In the genomic region with DNA sequence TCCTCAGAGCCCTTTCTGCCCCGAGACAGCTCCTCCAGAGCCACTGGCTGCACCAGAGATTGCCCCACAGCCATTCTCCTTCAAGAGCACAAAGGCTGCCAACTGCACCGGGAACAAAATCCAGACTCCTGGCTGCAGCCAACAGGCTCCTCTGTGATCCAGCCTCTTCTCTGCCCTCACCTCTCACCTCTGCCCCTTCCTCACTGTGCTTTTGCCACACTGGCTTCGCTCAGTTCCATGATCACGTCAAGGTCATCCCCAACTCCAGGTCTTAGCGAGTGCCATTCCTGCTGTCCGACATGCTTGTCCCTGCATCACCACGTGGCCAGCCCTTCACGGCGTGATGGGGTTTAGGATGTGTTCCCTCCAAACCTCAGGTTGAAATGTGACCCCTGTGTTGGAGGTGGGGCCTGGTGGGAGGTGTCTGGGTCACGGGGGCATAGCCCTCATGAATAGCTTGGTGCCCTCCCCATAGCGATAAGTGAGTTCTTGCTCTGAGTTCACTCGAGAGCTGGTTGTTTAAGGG, we compare ENCODE assay signal across 19 cellular contexts.
DNase-seq lines count a peak whose midpoint lies in the region; ATAC-seq, FAIRE-seq and TF ChIP-seq lines count a peak whose summit lies in the region.
"Had no signal": no experiment of that assay in that cellular context is flagged by ENCODE, and none has a peak within 500 bp of the region (broad histone marks: within the 10 kb centered on the region; RNA-seq: fewer than 3 reads in every experiment).

No MANE protein-coding gene starts in this region.

- POLR2A ChIA-PET in WTC11 (lab: Charles Lee): no interaction called here
- POLR2A ChIA-PET in H1 (lab: Charles Lee; ENCODE audit: partially characterized antibody): no interaction called here

- peaks cover 6% of the 10 kb centered on the region for H3K4me1 Mint-ChIP-seq in WTC11
- H3K4me1 Mint-ChIP-seq: CD4-positive, alpha-beta memory T cell had no signal

- H4K8ac ChIP-seq in H1 (ENCODE audit: extremely low read depth, insufficient read depth, low read length): no peak overlapping the region
- H4K8ac ChIP-seq in trophoblast cell (ENCODE audit: low read depth, low read length): no peak overlapping the region

- H3K79me2 ChIP-seq in H1 (ENCODE audit: control insufficient read depth in 1 of 2, insufficient read depth in 2 of 2, low read length in 2 of 2): no peaks in the 10 kb centered on the region
- no peaks in the 10 kb centered on the region for H3K79me2 ChIP-seq in trophoblast cell (ENCODE audit: control insufficient read depth, insufficient read depth, low read length, poor library complexity)

- H4K91ac ChIP-seq in H1 (replicated peaks; ENCODE audit: insufficient read length, low read length) (no peak overlapping the region), trophoblast cell (ENCODE audit: low read depth, low read length) (no peak overlapping the region)

- H3K4me2 ChIP-seq in H1 (ENCODE audit: insufficient read depth in 1 of 2, low read depth in 2 of 2, low read length in 2 of 2): no peak overlapping the region
- H3K4me2 ChIP-seq in trophoblast cell (ENCODE audit: low read length): no peak overlapping the region
- H3K4me2 ChIP-seq: GM23338 had no signal

- TF ChIP-seq CTCF in WTC11 (IDR thresholded peaks at IDR 0.05) (no peak), H1 (IDR thresholded peaks at IDR 0.05; ENCODE audit: control extremely low read depth in 1 of 3, insufficient read depth in 1 of 3, low read depth in 1 of 3, low read length in 3 of 3) (no peak)

- peaks cover 3 to 6% (median 5%) of the 10 kb centered on the region in 4 experiments; a peak in 6 of 7 replicates for H3K4me1 ChIP-seq in H1 (replicated peaks in 1 of 4; ENCODE audit: control insufficient read depth in 3 of 4, insufficient read depth in 4 of 4, low read length in 3 of 4)
- H3K4me1 ChIP-seq in trophoblast cell (ENCODE audit: control insufficient read depth in 1 of 2, insufficient read depth in 2 of 2, low read length in 2 of 2): no peaks in the 10 kb centered on the region
- H3K4me1 ChIP-seq: HAP-1 had no signal

- H2BK5ac ChIP-seq in H1 (ENCODE audit: low read depth, low read length) (no peak overlapping the region), trophoblast cell (ENCODE audit: low read depth, low read length, poor library complexity) (no peak overlapping the region)

- CTCF ChIA-PET in WTC11 (lab: Charles Lee): no interaction called here
- CTCF ChIA-PET in H1 (lab: Charles Lee; ENCODE audit: partially characterized antibody): no interaction called here

- no peak for FAIRE-seq in H1 (lab: Jason Lieb, UNC)
- no peak for FAIRE-seq in urothelium cell line (lab: Jason Lieb, UNC)
- FAIRE-seq: GM12891, GM18507, H54 had no signal

- no peak overlapping the region for H4K5ac ChIP-seq in H1 (ENCODE audit: insufficient read length, low read depth, low read length)

- H3K9ac ChIP-seq in H1 (replicated peaks in 1 of 4; ENCODE audit: extremely low read depth in 1 of 4, low read depth in 3 of 4, low read length in 3 of 4) (no peak overlapping the region), trophoblast cell (ENCODE audit: low read length) (no peak overlapping the region)

- H3K4ac ChIP-seq in H1 (replicated peaks; ENCODE audit: insufficient read length, low read depth, low read length): peak overlapping the region; percentile 44
- no peak overlapping the region for H3K4ac ChIP-seq in trophoblast cell (ENCODE audit: low read depth, low read length)

- no peak overlapping the region for H3K56ac ChIP-seq in H1 (replicated peaks; ENCODE audit: insufficient read length, low read depth, low read length)

- H3K23me2 ChIP-seq in H1 (ENCODE audit: low read depth, low read length): no peaks in the 10 kb centered on the region

- H4K20me1 ChIP-seq in H1 (replicated peaks in 1 of 2; ENCODE audit: control insufficient read depth in 1 of 2, insufficient read depth in 2 of 2, low read length in 2 of 2): no peaks in the 10 kb centered on the region

- peaks cover 3% of the 10 kb centered on the region; the same call in 1 of the 2 replicates for H3K36me3 Mint-ChIP-seq in WTC11
- H3K36me3 Mint-ChIP-seq: CD4-positive, alpha-beta memory T cell had no signal

- no peak overlapping the region for H4K12ac ChIP-seq in trophoblast cell (ENCODE audit: low read depth, low read length)

- H3K36me3 ChIP-seq in H1 (ENCODE audit: control insufficient read depth in 2 of 4, insufficient read depth in 4 of 4, low read length in 3 of 4): no peaks in the 10 kb centered on the region
- no peaks in the 10 kb centered on the region for H3K36me3 ChIP-seq in trophoblast cell (ENCODE audit: control insufficient read depth in 1 of 2, insufficient read depth in 2 of 2, low read length in 2 of 2)
- H3K36me3 ChIP-seq: HAP-1 had no signal

- H3K23ac ChIP-seq in H1 (ENCODE audit: insufficient read length) (no peak overlapping the region), trophoblast cell (ENCODE audit: low read length) (peak overlapping the region; percentile 93)

- H3K27ac Mint-ChIP-seq in WTC11: peak overlapping the region; percentile 17; the same call in 1 of the 2 replicates
- H3K27ac Mint-ChIP-seq: CD4-positive, alpha-beta memory T cell; GM23338; HFFc6 had no signal

- no peak for ATAC-seq in WTC11
- ATAC-seq: GM23338 had no signal

- H2BK20ac ChIP-seq in H1 (ENCODE audit: low read length): no peak overlapping the region

- H2BK12ac ChIP-seq in H1 (ENCODE audit: low read depth, low read length): no peak overlapping the region
- no peak overlapping the region for H2BK12ac ChIP-seq in trophoblast cell (ENCODE audit: low read length)

- no peak for TF ChIP-seq EP300 in H1 (IDR thresholded peaks at IDR 0.05; ENCODE audit: borderline replicate concordance in 1 of 2, low read depth in 2 of 2, low read length in 2 of 2)

- H3K27me3 ChIP-seq in H1 (replicated peaks in 1 of 4; ENCODE audit: control insufficient read depth in 3 of 4, extremely low read depth in 1 of 4, insufficient read depth in 3 of 4, low read length in 3 of 4) (no peaks in the 10 kb centered on the region), trophoblast cell (ENCODE audit: insufficient read depth, low read length) (no peaks in the 10 kb centered on the region)

- H3K18ac ChIP-seq in H1 (ENCODE audit: extremely low read depth, low read length): no peak overlapping the region
- H3K18ac ChIP-seq in trophoblast cell (ENCODE audit: low read length): no peak overlapping the region

- H3K14ac ChIP-seq in H1 (ENCODE audit: insufficient read length): no peak overlapping the region
- H3K14ac ChIP-seq in trophoblast cell (ENCODE audit: low read length): no peak overlapping the region

- H3K27ac ChIP-seq in H1 (ENCODE audit: low read depth, low read length) (no peak overlapping the region), trophoblast cell (ENCODE audit: low read depth, low read length) (no peak overlapping the region)

- H2AFZ ChIP-seq in H1 (ENCODE audit: low read length) (no peak overlapping the region), trophoblast cell (ENCODE audit: insufficient read depth, low read length, poor library complexity) (no peak overlapping the region)
- H2AFZ ChIP-seq: GM23338 had no signal

- H3K9me3 ChIP-seq in H1 (ENCODE audit: insufficient read depth in 2 of 2, low read depth in 1 of 2, low read length in 1 of 2): peaks cover 0 to 4% of the 10 kb centered on the region in 2 experiments; a peak in 1 of 4 replicates
- H3K9me3 ChIP-seq in trophoblast cell (ENCODE audit: insufficient read depth, low read depth, low read length): peaks cover 4% of the 10 kb centered on the region
- H3K9me3 ChIP-seq: HAP-1 had no signal

- no peak overlapping the region for H2BK15ac ChIP-seq in H1 (ENCODE audit: low read length)

- H2AK5ac ChIP-seq in H1 (ENCODE audit: low read depth, low read length): no peak overlapping the region
- no peak overlapping the region for H2AK5ac ChIP-seq in trophoblast cell (ENCODE audit: low read length)

- DNase-seq in WTC11 (ENCODE audit: low spot score): no peak
- no peak for DNase-seq in H1 (ENCODE audit: low read depth in 1 of 2, low spot score in 2 of 2)
- no peak for DNase-seq in trophoblast cell
- DNase-seq in NCI-H1105 (lab: John Stamatoyannopoulos, UW): no peak
- no peak for DNase-seq in urothelium cell line (ENCODE audit: low spot score)
- DNase-seq in NCI-H1694 (lab: John Stamatoyannopoulos, UW): no peak
- DNase-seq: C1 segment of cervical spinal cord; Calu3; CD4-positive, alpha-beta memory T cell; COR-L47; DMS53; DMS79 treated with DMSO at 0.1 percent for 48 hours; GF-D8; HFFc6 had no signal

- WGBS in H1 (ENCODE audit: extremely low coverage in 1 of 2, insufficient coverage in 1 of 2, insufficient read length in 1 of 2, insufficient replicate concordance in 2 of 2, low coverage in 1 of 2, low lambda C conversion rate in 2 of 2, missing lambda C conversion rate in 1 of 2), 2 experiments: 92% methylated on average over 12 of the region's 12 CpGs; no CpG with 5 or more reads in 1 of the 2 experiments
- WGBS in trophoblast cell (ENCODE audit: extremely low coverage, insufficient coverage, insufficient read length): no CpG with 5 or more reads among the region's 12 CpGs

- peaks cover 11% of the 10 kb centered on the region for H3K9me3 Mint-ChIP-seq in WTC11

- no peak for TF ChIP-seq RAD21 in H1 (IDR thresholded peaks at IDR 0.05 in 1 of 2, conservative IDR thresholded peaks at IDR 0.05 in 1 of 2; ENCODE audit: low read depth in 2 of 2, low read length in 2 of 2)

- no peaks in the 10 kb centered on the region for H3K79me1 ChIP-seq in H1 (ENCODE audit: low read depth, low read length)
- no peaks in the 10 kb centered on the region for H3K79me1 ChIP-seq in trophoblast cell (ENCODE audit: low read length)

- H3K4me3 ChIP-seq in H1 (ENCODE audit: extremely low read depth in 1 of 4, insufficient read depth in 2 of 4, low read depth in 3 of 4, low read length in 4 of 4) (no peak overlapping the region), trophoblast cell (ENCODE audit: low read depth, low read length) (no peak overlapping the region)
- H3K4me3 ChIP-seq: GM23338, HAP-1 had no signal

- no peak for TF ChIP-seq POLR2A in H1 (IDR thresholded peaks at IDR 0.05; ENCODE audit: control extremely low read depth in 1 of 2, low read depth in 2 of 2, low read length in 2 of 2)

- no peaks in the 10 kb centered on the region; the same call in 1 of the 2 replicates for H3K27me3 Mint-ChIP-seq in WTC11 (ENCODE audit: low read depth)

- H2BK120ac ChIP-seq in H1 (replicated peaks; ENCODE audit: low read depth, low read length): no peak overlapping the region
- no peak overlapping the region for H2BK120ac ChIP-seq in trophoblast cell (ENCODE audit: insufficient read depth, low read length, poor library complexity)

- H3K4me3 Mint-ChIP-seq in WTC11: no peak overlapping the region
- H3K4me3 Mint-ChIP-seq: GM23338, HFFc6 had no signal

TF ChIP-seq in WTC11, 78 proteins besides CTCF, POLR2A, EP300 and RAD21 (continues in another document):
- TF ChIP-seq, protein P1, sequence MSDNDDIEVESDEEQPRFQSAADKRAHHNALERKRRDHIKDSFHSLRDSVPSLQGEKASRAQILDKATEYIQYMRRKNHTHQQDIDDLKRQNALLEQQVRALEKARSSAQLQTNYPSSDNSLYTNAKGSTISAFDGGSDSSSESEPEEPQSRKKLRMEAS (CRISPR knock-in tag; IDR thresholded peaks at IDR 0.05): no peak
